23 cellular contexts compared by ENCODE assay signal in the genomic region with DNA sequence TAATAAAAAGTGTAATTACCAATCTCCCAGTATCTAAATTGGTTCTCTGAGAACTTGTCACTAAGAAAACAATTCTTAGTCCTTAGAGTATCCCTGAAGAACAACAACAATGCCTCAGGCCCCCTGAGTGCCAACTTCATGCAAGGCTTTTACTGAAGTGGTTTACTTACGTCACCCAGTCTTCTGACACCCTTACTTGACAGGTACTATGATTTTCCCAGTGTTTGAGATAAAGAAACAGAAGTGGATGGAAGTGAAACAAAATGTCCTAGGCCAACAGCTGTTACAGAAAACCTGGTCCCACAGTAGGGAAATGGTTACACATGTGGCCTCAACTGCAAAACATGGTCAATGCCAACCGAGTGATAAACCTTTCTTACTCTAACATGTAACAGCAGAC.
A peak's percentile ranks its signal among the peaks of the same experiment; 100 is the strongest.
DNase-seq lines count a peak whose midpoint lies in the region; ATAC-seq and TF ChIP-seq lines count a peak whose summit lies in the region.
"Had no signal": no experiment of that assay in that cellular context is flagged by ENCODE, and none has a peak within 500 bp of the region (broad histone marks: within the 10 kb centered on the region; RNA-seq: fewer than 3 reads in every experiment).

No MANE protein-coding gene starts in this region.

- H3K4me3 Mint-ChIP-seq in activated CD4-positive, alpha-beta T cell treated with anti-CD3 and anti-CD28 coated beads for 36 hours = no peak overlapping the region
- H3K4me3 Mint-ChIP-seq: CD8-positive, alpha-beta memory T cell; stimulated activated effector memory CD8-positive, alpha-beta T cell treated with anti-CD3 and anti-CD28 coated beads, Interleukin-12 subunit alpha, Interleukin-12 subunit beta, amount 100 ng/mL, for 72 hours; T-helper 17 cell had no signal

- CTCF ChIA-PET in activated CD4-positive, alpha-beta T cell treated with anti-CD3 and anti-CD28 coated beads for 36 hours (lab: Charles Lee) = interaction anchor here (1.4 to 2.9 kb wide), 3 partner anchors 10 to 45 kb away, joined by 4 to 10 read pairs (median 6); no protein-coding TSS in a partner anchor

- H3K27me3 ChIP-seq in SJSA1 (replicated peaks) (no peaks in the 10 kb centered on the region), heart left ventricle (no peaks in the 10 kb centered on the region), smooth muscle cell (ENCODE audit: low read depth) (no peaks in the 10 kb centered on the region)

- no peaks in the 10 kb centered on the region for H4K20me1 ChIP-seq in smooth muscle cell (ENCODE audit: low read depth)

- H3K4me3 ChIP-seq in SJSA1 (no peak overlapping the region), heart left ventricle (no peak overlapping the region), smooth muscle cell (no peak overlapping the region)
- H3K4me3 ChIP-seq: mucosa of descending colon had no signal

- H3K9ac ChIP-seq in smooth muscle cell (ENCODE audit: low read depth) = peak overlapping the region; percentile 16

- ATAC-seq in activated CD4-positive, alpha-beta T cell treated with anti-CD3 and anti-CD28 coated beads for 36 hours = no peak
- peak; percentile 51 to 82 (median 70) for ATAC-seq in heart left ventricle
- ATAC-seq: HepG2; mucosa of descending colon; stimulated activated effector memory CD8-positive, alpha-beta T cell treated with anti-CD3 and anti-CD28 coated beads, Interleukin-12 subunit alpha, Interleukin-12 subunit beta, amount 100 ng/mL, for 72 hours; T-helper 17 cell had no signal

- H3K79me2 ChIP-seq in smooth muscle cell (ENCODE audit: low read depth) = peaks cover 5% of the 10 kb centered on the region

- H3F3A ChIP-seq in smooth muscle cell (ENCODE audit: low read depth) = peaks cover 10% of the 10 kb centered on the region

- H3K27ac Mint-ChIP-seq in activated CD4-positive, alpha-beta T cell treated with anti-CD3 and anti-CD28 coated beads for 36 hours = peak overlapping the region; percentile 14
- H3K27ac Mint-ChIP-seq: stimulated activated effector memory CD8-positive, alpha-beta T cell treated with anti-CD3 and anti-CD28 coated beads, Interleukin-12 subunit alpha, Interleukin-12 subunit beta, amount 100 ng/mL, for 72 hours; T-helper 17 cell had no signal

- DNase-seq in activated CD4-positive, alpha-beta T cell treated with anti-CD3 and anti-CD28 coated beads for 36 hours = no peak
- no peak for DNase-seq in activated CD4-positive, alpha-beta T cell treated with anti-CD3 and anti-CD28 coated beads, Interleukin-2, amount 50 U/mL, for 1 hour
- DNase-seq in SJSA1 (ENCODE audit: low read depth in 1 of 2, low spot score in 2 of 2) (no peak), heart left ventricle (peak in 1 of 5 donors; percentile 58), smooth muscle cell (lab: John Stamatoyannopoulos, UW; ENCODE audit: unreplicated experiment) (no peak), COLO829 (ENCODE audit: low spot score) (no peak), NCI-H1930 (lab: John Stamatoyannopoulos, UW) (no peak), KG1 (lab: John Stamatoyannopoulos, UW) (no peak)
- DNase-seq: activated CD4-positive, CD25-positive, alpha-beta regulatory T cell treated with anti-CD3 and anti-CD28 coated beads, Interleukin-2, amount 50 U/mL, for 72 hours; activated gamma-delta T cell treated with Interleukin-2 at 50 U/mL for 16 hours; effector CD8-positive, alpha-beta T cell; hippocampal formation; kidney; mucosa of descending colon; NCI-H1048; NK-92 treated with Interleukin-12 subunit alpha and Interleukin-12 subunit beta, amount 100 ng/mL, for 24 hours; nucleus accumbens; small intestine; T-helper 17 cell had no signal

- TF ChIP-seq POLR2A in heart left ventricle (IDR thresholded peaks at IDR 0.05) = no peak

- POLR2A ChIA-PET in activated CD4-positive, alpha-beta T cell treated with anti-CD3 and anti-CD28 coated beads for 36 hours (lab: Charles Lee) = no interaction called here

- H3K36me3 ChIP-seq in SJSA1 (no peaks in the 10 kb centered on the region), heart left ventricle (no peaks in the 10 kb centered on the region), smooth muscle cell (ENCODE audit: low read depth) (no peaks in the 10 kb centered on the region)

- peaks cover 3% of the 10 kb centered on the region for H3K9me3 Mint-ChIP-seq in activated CD4-positive, alpha-beta T cell treated with anti-CD3 and anti-CD28 coated beads for 36 hours (ENCODE audit: low read depth)
- H3K9me3 Mint-ChIP-seq: CD8-positive, alpha-beta memory T cell; stimulated activated effector memory CD8-positive, alpha-beta T cell treated with anti-CD3 and anti-CD28 coated beads, Interleukin-12 subunit alpha, Interleukin-12 subunit beta, amount 100 ng/mL, for 72 hours had no signal

- H3K27ac ChIP-seq in SJSA1 (0 out of 2 replicates have a peak overlapping the region, but pooled peaks have one; percentile 37), heart left ventricle (peak overlapping the region in 5 of 12 donors; percentile 18 to 64 (median 48)), smooth muscle cell (ENCODE audit: low read depth) (peak overlapping the region; percentile 73)
- H3K27ac ChIP-seq: RWPE1 had no signal

- intact Hi-C loops in activated CD4-positive, alpha-beta T cell treated with anti-CD3 and anti-CD28 coated beads for 36 hours (cut with DNase I, micrococcal nuclease) = no loop called here
- intact Hi-C loops in heart left ventricle (cut with DNase I) = loop anchor here in 1 of 10 donors (5.0 kb wide), 1 partner anchor 120 kb away; no protein-coding TSS in a partner anchor

- WGBS in heart left ventricle, 4 donors = 53 to 65% (median 57%) methylated on average over 2 of the region's 2 CpGs
- 90% methylated on average over 2 of the region's 2 CpGs for WGBS in smooth muscle cell (ENCODE audit: low lambda C conversion rate)

- H3K4me1 ChIP-seq in SJSA1 (replicated peaks) (peaks cover 28% of the 10 kb centered on the region), heart left ventricle (peaks cover 0 to 49% (median 22%) of the 10 kb centered on the region in 12 donors), smooth muscle cell (ENCODE audit: low read depth) (peaks cover 6% of the 10 kb centered on the region)

- H3K9me3 ChIP-seq in SJSA1 (replicated peaks) (no peaks in the 10 kb centered on the region), heart left ventricle (no peaks in the 10 kb centered on the region), smooth muscle cell (replicated peaks; ENCODE audit: low read depth) (no peaks in the 10 kb centered on the region)
- H3K9me3 ChIP-seq: mucosa of descending colon had no signal

- peak overlapping the region; percentile 72 for H3K4me2 ChIP-seq in smooth muscle cell

- peaks cover 35% of the 10 kb centered on the region for H3K36me3 Mint-ChIP-seq in activated CD4-positive, alpha-beta T cell treated with anti-CD3 and anti-CD28 coated beads for 36 hours (ENCODE audit: low read depth)

- TF ChIP-seq CTCF in heart left ventricle (IDR thresholded peaks at IDR 0.05) (no peak), smooth muscle cell (IDR thresholded peaks at IDR 0.05; ENCODE audit: borderline replicate concordance, insufficient read depth, poor library complexity, severe bottlenecking) (no peak)

- H3K4me1 Mint-ChIP-seq in activated CD4-positive, alpha-beta T cell treated with anti-CD3 and anti-CD28 coated beads for 36 hours = peaks cover 76% of the 10 kb centered on the region

- H2AFZ ChIP-seq in smooth muscle cell (ENCODE audit: low read depth) = no peak overlapping the region

- no peaks in the 10 kb centered on the region for H3K27me3 Mint-ChIP-seq in activated CD4-positive, alpha-beta T cell treated with anti-CD3 and anti-CD28 coated beads for 36 hours
- H3K27me3 Mint-ChIP-seq: CD8-positive, alpha-beta memory T cell; T-helper 17 cell had no signal
